Comparison of ENCODE assay signal across 17 cellular contexts in the genomic region with DNA sequence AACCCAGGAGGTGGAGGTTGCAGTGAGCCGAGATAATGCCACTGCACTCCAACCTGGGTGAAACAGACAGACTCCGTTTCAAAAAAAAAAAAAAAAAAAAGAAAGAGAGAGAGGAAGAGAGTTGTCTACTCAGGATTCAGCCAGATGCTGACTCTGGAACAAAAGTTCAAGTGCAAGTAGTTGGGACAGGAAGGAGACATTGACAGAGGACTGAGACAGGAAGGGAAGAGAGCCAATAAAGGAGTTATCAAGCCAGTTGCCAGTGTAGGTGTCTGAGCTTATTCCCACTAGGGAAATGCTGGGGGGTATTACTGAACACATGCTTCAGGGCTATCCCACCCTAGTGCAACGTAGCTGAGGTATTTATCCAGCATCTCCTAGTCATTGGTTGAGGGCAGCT.
"Had no signal": no experiment of that assay in that cellular context is flagged by ENCODE, and none has a peak within 500 bp of the region (broad histone marks: within the 10 kb centered on the region; RNA-seq: fewer than 3 reads in every experiment).

No MANE protein-coding gene starts in this region.

- ATAC-seq: gastroesophageal sphincter; naive thymus-derived CD4-positive, alpha-beta T cell; stimulated activated naive CD8-positive, alpha-beta T cell treated with anti-CD3 and anti-CD28 coated beads, Interleukin-15, Interleukin-2, amounts not matched to agents 100 U/mL and 50 U/mL, for 24 hours had no signal

- H3K27ac Mint-ChIP-seq: activated naive CD4-positive, alpha-beta T cell treated with anti-CD3 and anti-CD28 coated beads, Interleukin-2, amount 50 U/mL, for 72 hours; activated T-helper 1 cell treated with anti-CD3 and anti-CD28 coated beads, Interleukin-12 subunit alpha, Interleukin-12 subunit beta, Interleukin-2, Interleukin-4 antibody, amounts not matched to agents 30 ng/mL and 10 ng/mL and 1 ng/mL, durations not matched to agents 14 hours and 24 hours and 36 hours; naive thymus-derived CD4-positive, alpha-beta T cell; neural progenitor cell had no signal

- H3K36me3 ChIP-seq: adrenal gland, gastroesophageal sphincter, neural progenitor cell, prostate gland, right atrium auricular region, tibial artery, uterus had no signal

- H3K4me3 ChIP-seq: adrenal gland, gastroesophageal sphincter, neural progenitor cell, prostate gland, right atrium auricular region, tibial artery, uterus had no signal

- H3K4me3 Mint-ChIP-seq: activated T-helper 1 cell treated with anti-CD3 and anti-CD28 coated beads, Interleukin-12 subunit alpha, Interleukin-12 subunit beta, Interleukin-2, Interleukin-4 antibody, amounts not matched to agents 30 ng/mL and 10 ng/mL and 1 ng/mL, durations not matched to agents 14 hours and 24 hours and 36 hours; naive thymus-derived CD4-positive, alpha-beta T cell; neural progenitor cell had no signal

- H3K4me1 Mint-ChIP-seq: neural progenitor cell had no signal

- DNase-seq: activated CD4-positive, alpha-beta T cell treated with anti-CD3 and anti-CD28 coated beads, Interleukin-2, amount 50 U/mL, for 1 hour; activated gamma-delta T cell treated with Interleukin-2 at 50 U/mL for 16 hours; adrenal gland; cerebellar nuclear complex; cortex of kidney; naive thymus-derived CD4-positive, alpha-beta T cell; stimulated activated CD4-positive, alpha-beta T cell treated with anti-CD3 and anti-CD28 coated beads, Interleukin-2, amount 100 ng/mL, for 24 hours; stimulated activated naive CD8-positive, alpha-beta T cell treated with anti-CD3 and anti-CD28 coated beads, Interleukin-15, Interleukin-2, amounts not matched to agents 100 U/mL and 50 U/mL, for 24 hours; substantia nigra; tibial artery; uterus had no signal

- H3K9me3 Mint-ChIP-seq: activated T-helper 1 cell treated with anti-CD3 and anti-CD28 coated beads, Interleukin-12 subunit alpha, Interleukin-12 subunit beta, Interleukin-2, Interleukin-4 antibody, amounts not matched to agents 30 ng/mL and 10 ng/mL and 1 ng/mL, durations not matched to agents 14 hours and 24 hours and 36 hours had no signal

- H3K27me3 ChIP-seq: adrenal gland, gastroesophageal sphincter, neural progenitor cell, right atrium auricular region, tibial artery, uterus had no signal

- H3K9me3 ChIP-seq: adrenal gland, gastroesophageal sphincter, prostate gland, right atrium auricular region, tibial artery, uterus had no signal

- H3K4me1 ChIP-seq: gastroesophageal sphincter, neural progenitor cell, prostate gland, right atrium auricular region, uterus had no signal

- H3K27ac ChIP-seq: gastroesophageal sphincter, neural progenitor cell, prostate gland, right atrium auricular region, tibial artery, uterus had no signal

- H3K36me3 Mint-ChIP-seq: activated naive CD4-positive, alpha-beta T cell treated with anti-CD3 and anti-CD28 coated beads, Interleukin-2, amount 50 U/mL, for 72 hours; neural progenitor cell had no signal
